Comparison of ENCODE assay signal across 8 cellular contexts in the genomic region with DNA sequence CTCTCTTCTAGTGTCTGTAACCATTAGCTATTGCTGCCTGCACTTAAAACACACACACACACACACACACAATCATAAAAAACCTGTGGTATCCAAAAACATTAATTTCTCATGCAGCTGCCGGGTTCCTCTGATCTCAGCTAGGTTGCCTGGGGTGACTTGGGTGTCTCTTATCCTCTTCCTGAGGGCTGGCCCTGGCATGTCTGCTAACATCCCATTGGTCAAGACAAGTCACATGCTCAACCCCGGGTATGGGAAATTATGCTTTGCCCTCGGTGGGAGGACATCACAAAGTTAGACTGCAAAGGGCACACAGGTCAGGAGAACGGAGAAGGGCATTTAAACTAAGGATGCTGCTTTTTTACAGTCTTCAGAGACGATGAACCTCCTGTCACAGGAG. TPM values are rescaled to one million over a fixed set of nuclear protein-coding genes. Genes with fewer than 3 reads are reported as not detected.
DNase-seq lines count a peak whose midpoint lies in the region; ATAC-seq and TF ChIP-seq lines count a peak whose summit lies in the region.

No MANE protein-coding gene starts in this region.

- H3K9me2 ChIP-seq in OCI-LY1 (ENCODE audit: low read depth, low read length), result no peaks in the 10 kb centered on the region

- in situ Hi-C loops in GM18951 (cut with MboI; ENCODE audit: low sequenced_read_pairs, unreplicated experiment), result no loop called here

- H3K27me3 ChIP-seq in BE2C (no peaks in the 10 kb centered on the region; the same call in 1 of the 2 replicates), OCI-LY1 (ENCODE audit: insufficient read depth, low read length) (no peaks in the 10 kb centered on the region), adipocyte (replicated peaks; ENCODE audit: control insufficient read depth, insufficient read depth, low read length) (peaks cover 20% of the 10 kb centered on the region), psoas muscle (ENCODE audit: insufficient read depth in 3 of 3, low read length in 2 of 3) (no peaks in the 10 kb centered on the region)

- H4K20me1 ChIP-seq in OCI-LY1 (ENCODE audit: insufficient read depth, low read length), result no peaks in the 10 kb centered on the region

- H3K79me2 ChIP-seq in OCI-LY1 (ENCODE audit: insufficient read depth, low read length), result no peaks in the 10 kb centered on the region

- H3K4me3 ChIP-seq in BE2C (ENCODE audit: low read depth, low read length), result peak overlapping the region; percentile 13; the same call in 1 of the 2 replicates
- peak overlapping the region; percentile 42 for H3K4me3 ChIP-seq in OCI-LY1 (ENCODE audit: low read depth, low read length, poor library complexity, severe bottlenecking)
- no peak overlapping the region for H3K4me3 ChIP-seq in adipocyte (ENCODE audit: low read length)
- H3K4me3 ChIP-seq in psoas muscle, result no peak overlapping the region

- DNase-seq in BE2C, result peak; percentile 73
- DNase-seq in adipocyte (ENCODE audit: low read depth), result peak; percentile 24
- DNase-seq in psoas muscle, result peak; percentile 3 to 7
- DNase-seq in putamen (ENCODE audit: low spot score), result no peak
- no peak for DNase-seq in ecto neural progenitor cell (ENCODE audit: low spot score)

- TF ChIP-seq POLR2A in GM18951 (IDR thresholded peaks at IDR 0.05; ENCODE audit: extremely low read depth, insufficient read depth, insufficient read length), result peak; percentile 33

- no peak for ATAC-seq in psoas muscle
- no peak for ATAC-seq in GM21381 (IDR thresholded peaks at IDR 0.05; ENCODE audit: unreplicated experiment)

- no peaks in the 10 kb centered on the region for H3F3A ChIP-seq in OCI-LY1 (ENCODE audit: insufficient read depth, low read length)

- no peak overlapping the region for H2AFZ ChIP-seq in OCI-LY1 (ENCODE audit: low read length)

- no peak for TF ChIP-seq CTCF in BE2C (IDR thresholded peaks at IDR 0.05; ENCODE audit: low read depth, low read length)
- no peak for TF ChIP-seq CTCF in OCI-LY1 (IDR thresholded peaks at IDR 0.05; ENCODE audit: low read length)
- TF ChIP-seq CTCF in psoas muscle (IDR thresholded peaks at IDR 0.05), result no peak

- intact Hi-C loops in psoas muscle (cut with DNase I), result loop anchor here in 1 of 2 donors (5.0 kb wide), 1 partner anchor 350 kb away; no protein-coding TSS in a partner anchor

- no peak overlapping the region; the same call in 1 of the 2 replicates for H3K9ac ChIP-seq in OCI-LY1 (ENCODE audit: low read length)
- no peak overlapping the region for H3K9ac ChIP-seq in adipocyte (ENCODE audit: low read length)

- H3K27ac ChIP-seq in OCI-LY1 (ENCODE audit: low read depth, low read length, poor library complexity, severe bottlenecking) (no peak overlapping the region), psoas muscle (no peak overlapping the region)

- peaks cover 36% of the 10 kb centered on the region for H3K4me1 ChIP-seq in BE2C
- peaks cover 9% of the 10 kb centered on the region for H3K4me1 ChIP-seq in OCI-LY1 (ENCODE audit: insufficient read depth, low read length, severe bottlenecking)
- H3K4me1 ChIP-seq in adipocyte (ENCODE audit: control insufficient read depth, insufficient read depth, low read length), result peaks cover 10% of the 10 kb centered on the region
- H3K4me1 ChIP-seq in psoas muscle, result peaks cover 10% of the 10 kb centered on the region

- WGBS in psoas muscle, 3 donors, result 32 to 35% (median 33%) methylated on average over 5 of the region's 5 CpGs

- peaks cover 24% of the 10 kb centered on the region for H3K36me3 ChIP-seq in BE2C
- H3K36me3 ChIP-seq in OCI-LY1 (ENCODE audit: insufficient read depth, low read length), result no peaks in the 10 kb centered on the region
- H3K36me3 ChIP-seq in adipocyte (ENCODE audit: control insufficient read depth, insufficient read depth, low read length, severe bottlenecking), result no peaks in the 10 kb centered on the region
- H3K36me3 ChIP-seq in psoas muscle (ENCODE audit: insufficient read depth in 1 of 2, low read depth in 1 of 2), result no peaks in the 10 kb centered on the region

- no peaks in the 10 kb centered on the region for H3K9me3 ChIP-seq in BE2C
- no peaks in the 10 kb centered on the region for H3K9me3 ChIP-seq in OCI-LY1 (ENCODE audit: low read length)
- peaks cover 12% of the 10 kb centered on the region for H3K9me3 ChIP-seq in adipocyte (ENCODE audit: control insufficient read depth, low read length)
- H3K9me3 ChIP-seq in psoas muscle, result no peaks in the 10 kb centered on the region

- H3K4me2 ChIP-seq in OCI-LY1 (ENCODE audit: low read length), result peak overlapping the region; percentile 48

RNA-seq across cellular contexts. Expression of a gene that starts 55.7 kb away (rescaled TPM):
- not detected for polyA plus RNA-seq in BE2C (2012; ENCODE audit: insufficient read depth, insufficient read length, low read depth)
- under 1 TPM in 3 of 4 donors, not detected in 1; 0.07 to 0.11 (median 0.10) TPM for total RNA-seq in psoas muscle
- under 1 TPM; 0.03 to 0.07 (median 0.05) TPM for polyA plus RNA-seq in psoas muscle

Comparison
In these comparisons a context has a peak if more than half of its experiments do, and no peak if none do; other contexts are left out.
1. DNase-seq: peak in BE2C (single experiment), adipocyte (single experiment) and psoas muscle (2 of 2); none in putamen (single experiment) and ecto neural progenitor cell (single experiment).
2. H3K4me3 ChIP-seq: peak in BE2C (single experiment) and OCI-LY1 (single experiment); none in adipocyte (single experiment) and psoas muscle (single experiment).